ENCODE assay signal across 21 cellular contexts in genomic region chr18:38032516-38032915, GRCh38.
A peak's percentile ranks its signal among the peaks of the same experiment; 100 is the strongest.
DNase-seq lines count a peak whose midpoint lies in the region; ATAC-seq and TF ChIP-seq lines count a peak whose summit lies in the region.
"Had no signal": no experiment of that assay in that cellular context is flagged by ENCODE, and none has a peak within 500 bp of the region (broad histone marks: within the 10 kb centered on the region; RNA-seq: fewer than 3 reads in every experiment).

No MANE protein-coding gene starts in this region.

- peak; percentile 9 for DNase-seq in MCF 10A (ENCODE audit: unreplicated experiment)
- no peak for DNase-seq in mammary epithelial cell
- DNase-seq in kidney tubule cell (ENCODE audit: low spot score) = peak; percentile 46
- no peak for DNase-seq in NCI-H2171 treated with DMSO at 0.1 percent for 48 hours (lab: John Stamatoyannopoulos, UW)
- no peak for DNase-seq in T-helper 9 cell
- no peak for DNase-seq in NCI-H524 treated with DMSO at 0.1 percent for 48 hours (lab: John Stamatoyannopoulos, UW)
- DNase-seq in Kasumi-1 (lab: John Stamatoyannopoulos, UW) = no peak
- DNase-seq: AML-193; BE2C; Calu3; CD4-positive, alpha-beta memory T cell; COR-L47; DMS53; DMS79 treated with DMSO at 0.1 percent for 48 hours; GF-D8; GOT3; HFFc6 had no signal

- no peak for TF ChIP-seq CTCF in MCF 10A (IDR thresholded peaks at IDR 0.05; ENCODE audit: unreplicated experiment)
- TF ChIP-seq CTCF in mammary epithelial cell (conservative IDR thresholded peaks at IDR 0.05 in 1 of 2, IDR thresholded peaks at IDR 0.05 in 1 of 2; ENCODE audit: extremely low read depth in 1 of 2, insufficient read depth in 1 of 2, low read depth in 1 of 2, low read length in 2 of 2) = no peak

- peak; percentile 13 for ATAC-seq in esophagus mucosa

- peaks cover 4% of the 10 kb centered on the region for H3K9me3 ChIP-seq in mammary epithelial cell (replicated peaks; ENCODE audit: insufficient read depth, low read length)
- H3K9me3 ChIP-seq: BE2C; BLaER1 treated with 17β-estradiol and CSF1 and Interleukin-3, amounts not matched to agents 10 nM and 100 nM; HAP-1 had no signal

- intact Hi-C loops in MCF 10A (cut with micrococcal nuclease) (no loop called here), mammary epithelial cell (cut with micrococcal nuclease) (no loop called here)

- H2AFZ ChIP-seq in mammary epithelial cell (ENCODE audit: low read depth, low read length) = no peak overlapping the region

- in situ Hi-C loops in mammary epithelial cell (cut with MboI; ENCODE audit: low sequenced_read_pairs in 2 of 2) = no loop called here

- no peaks in the 10 kb centered on the region for H3K27me3 Mint-ChIP-seq in MCF 10A (ENCODE audit: insufficient read depth, unreplicated experiment)
- H3K27me3 Mint-ChIP-seq: CD4-positive, alpha-beta memory T cell had no signal

- dilution Hi-C loops in mammary epithelial cell (cut with HindIII; ENCODE audit: low sequenced_read_pairs) = no loop called here

- BruUV-seq in MCF 10A (replicated peaks; lab: Mats Ljungman, UMichigan) (no TSS peak), mammary epithelial cell (replicated peaks; lab: Mats Ljungman, UMichigan) (no TSS peak)

- no peaks in the 10 kb centered on the region for H3K4me1 ChIP-seq in mammary epithelial cell (ENCODE audit: insufficient read depth, low read length)
- H3K4me1 ChIP-seq: BE2C; BLaER1 treated with 17β-estradiol and CSF1 and Interleukin-3, amounts not matched to agents 10 nM and 100 nM; HAP-1 had no signal

- H3K27me3 ChIP-seq in mammary epithelial cell (ENCODE audit: insufficient read depth, low read length) = peaks cover 9% of the 10 kb centered on the region
- H3K27me3 ChIP-seq: BE2C; BLaER1 treated with 17β-estradiol and CSF1 and Interleukin-3, amounts not matched to agents 10 nM and 100 nM had no signal

- no peaks in the 10 kb centered on the region for H3K9me3 Mint-ChIP-seq in MCF 10A (ENCODE audit: unreplicated experiment)

- H3K27ac ChIP-seq in mammary epithelial cell (ENCODE audit: insufficient read depth, low read depth, low read length) = no peak overlapping the region
- H3K27ac ChIP-seq: 22Rv1; BLaER1 treated with 17β-estradiol and CSF1 and Interleukin-3, amounts not matched to agents 10 nM and 100 nM had no signal

- POLR2A ChIA-PET in MCF 10A (lab: Yijun Ruan, JAX) = no interaction called here

- H3K79me2 ChIP-seq in mammary epithelial cell (ENCODE audit: insufficient read depth, low read length) = no peaks in the 10 kb centered on the region

- no peak overlapping the region for H3K27ac Mint-ChIP-seq in MCF 10A (ENCODE audit: low read depth, unreplicated experiment)
- H3K27ac Mint-ChIP-seq: CD4-positive, alpha-beta memory T cell; HFFc6 had no signal

- H3K4me1 Mint-ChIP-seq in MCF 10A (ENCODE audit: insufficient read depth, unreplicated experiment) = peaks cover 11% of the 10 kb centered on the region
- H3K4me1 Mint-ChIP-seq: CD4-positive, alpha-beta memory T cell had no signal

- no peak overlapping the region for H3K4me3 Mint-ChIP-seq in MCF 10A (ENCODE audit: unreplicated experiment)
- H3K4me3 Mint-ChIP-seq: CD4-positive, alpha-beta memory T cell; HFFc6 had no signal

- H3K36me3 Mint-ChIP-seq in MCF 10A (ENCODE audit: insufficient read depth, unreplicated experiment) = no peaks in the 10 kb centered on the region
- H3K36me3 Mint-ChIP-seq: CD4-positive, alpha-beta memory T cell had no signal

- H4K20me1 ChIP-seq in mammary epithelial cell (ENCODE audit: insufficient read depth, low read length) = no peaks in the 10 kb centered on the region
- H4K20me1 ChIP-seq: BLaER1 treated with 17β-estradiol and CSF1 and Interleukin-3, amounts not matched to agents 10 nM and 100 nM had no signal

- H3K36me3 ChIP-seq in mammary epithelial cell (ENCODE audit: insufficient read depth, low read length) = no peaks in the 10 kb centered on the region
- H3K36me3 ChIP-seq: BE2C; BLaER1 treated with 17β-estradiol and CSF1 and Interleukin-3, amounts not matched to agents 10 nM and 100 nM; HAP-1 had no signal

- no peak overlapping the region for H3K4me2 ChIP-seq in mammary epithelial cell (ENCODE audit: insufficient read depth, low read depth, low read length)
- H3K4me2 ChIP-seq: BLaER1 treated with 17β-estradiol and CSF1 and Interleukin-3, amounts not matched to agents 10 nM and 100 nM had no signal

- no peak overlapping the region for H3K4me3 ChIP-seq in mammary epithelial cell (replicated peaks in 1 of 3; ENCODE audit: insufficient read depth in 1 of 3, low read depth in 2 of 3, low read length in 3 of 3)
- H3K4me3 ChIP-seq: BLaER1 treated with 17β-estradiol and CSF1 and Interleukin-3, amounts not matched to agents 10 nM and 100 nM; HAP-1 had no signal

- H3K9ac ChIP-seq in mammary epithelial cell (ENCODE audit: insufficient read depth, low read length) = no peak overlapping the region
- H3K9ac ChIP-seq: BLaER1 treated with 17β-estradiol and CSF1 and Interleukin-3, amounts not matched to agents 10 nM and 100 nM had no signal

- CTCF ChIA-PET in MCF 10A (lab: Yijun Ruan, JAX) (interaction anchor here (0.7 kb wide), 1 partner anchor 15 kb away, joined by 3 read pairs; no protein-coding TSS in a partner anchor), mammary epithelial cell (lab: Charles Lee; ENCODE audit: low non-redundant PET) (no interaction called here)

Comparison
In these comparisons a context has a peak if more than half of its experiments do, and no peak if none do; other contexts are left out.
1. DNase-seq: peak in MCF 10A (single experiment) and kidney tubule cell (single experiment); none in mammary epithelial cell (single experiment), NCI-H2171 treated with DMSO at 0.1 percent for 48 hours (single experiment), T-helper 9 cell (single experiment), NCI-H524 treated with DMSO at 0.1 percent for 48 hours (single experiment) and Kasumi-1 (0 of 2).